ENCODE assay signal across 18 cellular contexts in the genomic region with DNA sequence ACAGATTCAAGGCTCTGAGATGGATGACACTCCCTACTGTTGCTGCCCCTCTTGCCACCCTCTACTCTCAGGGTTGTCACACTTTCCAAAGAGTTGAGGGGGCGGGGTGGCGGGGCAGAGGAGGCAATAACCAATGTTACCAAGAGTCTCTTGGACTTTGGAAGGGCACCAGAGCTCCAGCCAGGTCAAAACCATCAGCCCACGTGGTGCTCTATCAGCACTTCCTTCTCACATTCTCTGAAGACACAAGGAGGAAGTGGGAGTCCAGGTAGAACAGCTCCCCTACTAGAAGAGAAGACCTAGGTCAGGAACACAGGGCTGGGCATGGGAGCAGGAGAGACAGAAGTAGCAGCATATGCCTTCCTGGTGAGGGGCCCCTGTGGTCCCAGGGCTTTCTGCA.
"Had no signal": no experiment of that assay in that cellular context is flagged by ENCODE, and none has a peak within 500 bp of the region (broad histone marks: within the 10 kb centered on the region; RNA-seq: fewer than 3 reads in every experiment).

No MANE protein-coding gene starts in this region.

- H3K27ac ChIP-seq: brain microvascular endothelial cell, lower lobe of right lung, spleen, testis, upper lobe of right lung had no signal

- ATAC-seq: stimulated activated naive CD8-positive, alpha-beta T cell treated with anti-CD3 and anti-CD28 coated beads, Interleukin-15, amount 100 ng/mL, for 72 hours had no signal

- H3K4me1 Mint-ChIP-seq: activated naive CD8-positive, alpha-beta T cell treated with anti-CD3 and anti-CD28 coated beads, Interleukin-2, amount 10 ng/mL, durations not matched to agents 7 days and 5 days; immature natural killer cell had no signal

- H3K4me3 Mint-ChIP-seq: activated CD4-positive, alpha-beta T cell treated with anti-CD3 and anti-CD28 coated beads, Interleukin-2, amount 10 ng/mL, durations not matched to agents 7 days and 5 days; activated naive CD8-positive, alpha-beta T cell treated with anti-CD3 and anti-CD28 coated beads, Interleukin-2, amount 10 ng/mL, durations not matched to agents 7 days and 5 days; central memory CD8-positive, alpha-beta T cell; immature natural killer cell; neural crest cell; stimulated activated naive CD8-positive, alpha-beta T cell treated with anti-CD3 and anti-CD28 coated beads, Interleukin-15, amount 100 ng/mL, for 72 hours had no signal

- H3K27me3 Mint-ChIP-seq: activated CD4-positive, alpha-beta T cell treated with anti-CD3 and anti-CD28 coated beads, Interleukin-2, amount 10 ng/mL, durations not matched to agents 7 days and 5 days; central memory CD8-positive, alpha-beta T cell; stimulated activated naive CD8-positive, alpha-beta T cell treated with anti-CD3 and anti-CD28 coated beads, Interleukin-15, amount 100 ng/mL, for 72 hours had no signal

- H3K27ac Mint-ChIP-seq: activated CD4-positive, alpha-beta T cell treated with anti-CD3 and anti-CD28 coated beads, Interleukin-2, amount 10 ng/mL, durations not matched to agents 7 days and 5 days; activated naive CD8-positive, alpha-beta T cell treated with anti-CD3 and anti-CD28 coated beads, Interleukin-2, amount 10 ng/mL, durations not matched to agents 7 days and 5 days; immature natural killer cell had no signal

- H3K9me3 Mint-ChIP-seq: activated CD4-positive, alpha-beta T cell treated with anti-CD3 and anti-CD28 coated beads, Interleukin-2, amount 10 ng/mL, durations not matched to agents 7 days and 5 days; activated naive CD8-positive, alpha-beta T cell treated with anti-CD3 and anti-CD28 coated beads, Interleukin-2, amount 10 ng/mL, durations not matched to agents 7 days and 5 days; central memory CD8-positive, alpha-beta T cell had no signal

- H3K36me3 Mint-ChIP-seq: activated naive CD8-positive, alpha-beta T cell treated with anti-CD3 and anti-CD28 coated beads, Interleukin-2, amount 10 ng/mL, durations not matched to agents 7 days and 5 days; immature natural killer cell had no signal

- DNase-seq: activated CD4-positive, alpha-beta T cell treated with anti-CD3 and anti-CD28 coated beads, Interleukin-2, amount 10 ng/mL, durations not matched to agents 7 days and 5 days; activated naive CD4-positive, alpha-beta T cell; activated naive CD8-positive, alpha-beta T cell treated with anti-CD3 and anti-CD28 coated beads, Interleukin-2, amount 10 ng/mL, durations not matched to agents 7 days and 5 days; activated T-cell treated with anti-CD3 and anti-CD28 coated beads for 4 hours; brain microvascular endothelial cell; cortex of kidney; effector CD8-positive, alpha-beta T cell; foreskin fibroblast; head of caudate nucleus; immature natural killer cell; lower lobe of right lung; midbrain; spleen; stimulated activated naive CD8-positive, alpha-beta T cell treated with anti-CD3 and anti-CD28 coated beads, Interleukin-15, amount 100 ng/mL, for 72 hours; testis; upper lobe of right lung had no signal

- H3K9me3 ChIP-seq: lower lobe of right lung, spleen, testis, upper lobe of right lung had no signal

- H3K27me3 ChIP-seq: brain microvascular endothelial cell, spleen, testis, upper lobe of right lung had no signal

- H3K4me3 ChIP-seq: lower lobe of right lung, spleen, testis, upper lobe of right lung had no signal

- H3K4me1 ChIP-seq: lower lobe of right lung, upper lobe of right lung had no signal

- H3K36me3 ChIP-seq: brain microvascular endothelial cell, lower lobe of right lung, spleen, upper lobe of right lung had no signal
